Comparison of ENCODE assay signal across 19 cellular contexts in the genomic region with DNA sequence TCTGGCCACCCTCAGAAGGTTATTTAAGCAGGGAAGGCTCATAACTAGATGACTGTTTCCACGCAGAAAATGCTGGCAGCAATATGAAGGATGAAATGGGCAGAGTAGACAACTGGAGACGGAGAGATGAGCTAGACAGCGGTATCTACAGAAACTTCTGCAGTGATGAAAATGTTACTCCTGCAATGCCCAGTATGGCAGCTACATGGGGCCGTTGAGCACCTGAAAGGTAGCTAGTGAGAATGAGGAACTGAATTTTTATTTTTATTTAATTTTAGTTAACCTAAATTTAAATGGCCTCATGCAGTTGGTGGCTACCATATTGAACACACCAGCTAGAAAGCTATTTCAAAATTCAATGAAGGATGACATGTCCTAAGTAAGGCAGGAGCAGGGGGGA. TPM values are rescaled to one million over a fixed set of nuclear protein-coding genes. Genes with fewer than 3 reads are reported as not detected.
DNase-seq lines count a peak whose midpoint lies in the region; ATAC-seq, FAIRE-seq and TF ChIP-seq lines count a peak whose summit lies in the region.
"Had no signal": no experiment of that assay in that cellular context is flagged by ENCODE, and none has a peak within 500 bp of the region (broad histone marks: within the 10 kb centered on the region; RNA-seq: fewer than 3 reads in every experiment).

No MANE protein-coding gene starts in this region.

- peak; percentile 53 for TF ChIP-seq CTCF in BE2C (IDR thresholded peaks at IDR 0.05; ENCODE audit: low read depth, low read length)
- peak in 2 of 3 experiments; percentile 32 to 65; a peak in 3 of 6 replicates for TF ChIP-seq CTCF in HCT116 (IDR thresholded peaks at IDR 0.05 in 2 of 3, conservative IDR thresholded peaks at IDR 0.05 in 1 of 3; ENCODE audit: borderline replicate concordance in 1 of 3, insufficient read depth in 1 of 3, low read depth in 2 of 3, low read length in 2 of 3)
- peak; percentile 42 for TF ChIP-seq CTCF in astrocyte of the spinal cord (IDR thresholded peaks at IDR 0.05; ENCODE audit: low read depth, low read length)
- peak; percentile 19 to 33 (median 31) for TF ChIP-seq CTCF in keratinocyte (optimal IDR thresholded peaks at IDR 0.05 in 1 of 3, IDR thresholded peaks at IDR 0.05 in 1 of 3, conservative IDR thresholded peaks at IDR 0.05 in 1 of 3; ENCODE audit: extremely low read depth in 1 of 3, insufficient read depth in 2 of 3, low read length in 3 of 3)

- no peaks in the 10 kb centered on the region for H3K36me3 ChIP-seq in BE2C
- H3K36me3 ChIP-seq in HCT116 (ENCODE audit: control insufficient read depth in 1 of 2, insufficient read depth in 2 of 2, low read length in 2 of 2) = no peaks in the 10 kb centered on the region
- H3K36me3 ChIP-seq in keratinocyte (ENCODE audit: control insufficient read depth in 2 of 2, extremely low read depth in 1 of 2, insufficient read depth in 2 of 2, low read length in 2 of 2) = no peaks in the 10 kb centered on the region
- H3K36me3 ChIP-seq in neuronal stem cell (replicated peaks in 1 of 2; ENCODE audit: control insufficient read depth in 2 of 2, insufficient read depth in 2 of 2, low read length in 2 of 2) = peaks cover 2 to 69% of the 10 kb centered on the region in 2 donors

- H4K8ac ChIP-seq in neuronal stem cell (ENCODE audit: low read depth, low read length) = no peak overlapping the region

- H3K4ac ChIP-seq in neuronal stem cell (ENCODE audit: low read length) = no peak overlapping the region

- peaks cover 4% of the 10 kb centered on the region for H3K79me1 ChIP-seq in neuronal stem cell (ENCODE audit: low read depth, low read length)

- ATAC-seq in HCT116 (peak; percentile 62; the same call in 1 of the 2 replicates), HG03520 (IDR thresholded peaks at IDR 0.05; ENCODE audit: unreplicated experiment) (no peak)
- ATAC-seq: left lobe of liver had no signal

- WGBS in neuronal stem cell (ENCODE audit: extremely low coverage in 2 of 2, insufficient read length in 2 of 2, insufficient replicate concordance in 1 of 2), 2 donors = no CpG with 5 or more reads among the region's 4 CpGs

- no peak overlapping the region for H3K27ac ChIP-seq in HCT116 (ENCODE audit: low read depth, low read length)
- no peak overlapping the region for H3K27ac ChIP-seq in keratinocyte (ENCODE audit: control insufficient read depth, insufficient read depth, low read length)
- no peak overlapping the region for H3K27ac ChIP-seq in neuronal stem cell (replicated peaks; ENCODE audit: low read length)
- H3K27ac ChIP-seq: VCaP had no signal

- H3K4me3 ChIP-seq in BE2C (ENCODE audit: low read depth, low read length) (no peak overlapping the region), HCT116 (replicated peaks in 1 of 2; ENCODE audit: low read depth in 1 of 2, low read length in 2 of 2) (no peak overlapping the region), astrocyte of the spinal cord (ENCODE audit: low read depth, low read length) (no peak overlapping the region), keratinocyte (ENCODE audit: control insufficient read depth in 2 of 3, extremely low read depth in 1 of 3, insufficient read depth in 2 of 3, low read depth in 1 of 3, low read length in 3 of 3) (no peak overlapping the region), neuronal stem cell (ENCODE audit: low read length in 2 of 2) (no peak overlapping the region)

- no peak overlapping the region for H2AFZ ChIP-seq in HCT116 (ENCODE audit: low read depth, low read length, poor library complexity, severe bottlenecking)
- H2AFZ ChIP-seq in keratinocyte (ENCODE audit: control insufficient read depth, low read length) = no peak overlapping the region
- no peak overlapping the region for H2AFZ ChIP-seq in neuronal stem cell (ENCODE audit: low read length)

- H2BK5ac ChIP-seq in neuronal stem cell (ENCODE audit: low read length) = no peak overlapping the region

- H3K23ac ChIP-seq in neuronal stem cell (ENCODE audit: low read depth, low read length, poor library complexity) = no peak overlapping the region

- no peaks in the 10 kb centered on the region for H4K20me1 ChIP-seq in HCT116 (ENCODE audit: insufficient read depth)
- no peaks in the 10 kb centered on the region for H4K20me1 ChIP-seq in keratinocyte (ENCODE audit: control insufficient read depth, extremely low read depth, insufficient read depth, low read length)

- H4K91ac ChIP-seq in neuronal stem cell (ENCODE audit: low read depth, low read length, poor library complexity) = no peak overlapping the region

- RAD21 ChIA-PET in HCT116 (lab: Charles Lee; ENCODE audit: low non-redundant PET in 1 of 2, low total read pairs in 2 of 2, uncharacterized antibody in 2 of 2, unreplicated experiment in 2 of 2) = no interaction called here

- H3K18ac ChIP-seq in neuronal stem cell (ENCODE audit: low read length) = no peak overlapping the region

- no TSS peak for BruUV-seq in HCT116 (replicated peaks; lab: Mats Ljungman, UMichigan)

- FAIRE-seq in keratinocyte (lab: Jason Lieb, UNC) = no peak
- FAIRE-seq: GM18507, RCC 7860 had no signal

- in situ Hi-C loops in astrocyte of the spinal cord (cut with HindIII; ENCODE audit: low sequenced_read_pairs) = no loop called here

- H2AK5ac ChIP-seq in neuronal stem cell (ENCODE audit: low read depth, low read length) = no peak overlapping the region

- CTCF ChIA-PET in HCT116 (lab: Charles Lee) = interaction anchor here (0.7 to 1.0 kb wide), 6 partner anchors 9 to 145 kb away, joined by 3 to 4 read pairs (median 4); no protein-coding TSS in a partner anchor

- H3K4me2 ChIP-seq in HCT116 (ENCODE audit: low read length) (no peak overlapping the region), keratinocyte (ENCODE audit: control insufficient read depth, extremely low read depth, insufficient read depth, low read depth, low read length) (no peak overlapping the region), neuronal stem cell (ENCODE audit: insufficient read depth, low read length, poor library complexity, severe bottlenecking) (no peak overlapping the region)

- no peak overlapping the region for H2BK120ac ChIP-seq in neuronal stem cell (ENCODE audit: low read depth, low read length)

- H3K9me1 ChIP-seq in keratinocyte (ENCODE audit: control insufficient read depth, extremely low read depth, insufficient read depth, low read length) = no peaks in the 10 kb centered on the region

- H3K4me1 ChIP-seq in BE2C (peaks cover 16% of the 10 kb centered on the region), HCT116 (ENCODE audit: control insufficient read depth in 1 of 2, insufficient read depth in 2 of 2, low read length in 2 of 2) (peaks cover 0 to 4% of the 10 kb centered on the region in 2 experiments; a peak in 1 of 4 replicates), keratinocyte (ENCODE audit: control insufficient read depth, extremely low read depth, insufficient read depth, low read length) (peaks cover 4% of the 10 kb centered on the region), neuronal stem cell (ENCODE audit: control insufficient read depth in 2 of 2, insufficient read depth in 1 of 2, low read depth in 1 of 2, low read length in 2 of 2) (peaks cover 3 to 5% of the 10 kb centered on the region in 2 donors)

- DNase-seq in BE2C (no peak), HCT116 (ENCODE audit: low read depth, low spot score) (no peak), astrocyte of the spinal cord (ENCODE audit: low read depth, low spot score) (no peak), keratinocyte (ENCODE audit: low read depth, low spot score) (no peak), neuronal stem cell (ENCODE audit: low spot score) (no peak), retina (no peak), germinal center (ENCODE audit: low spot score) (no peak)
- DNase-seq: activated effector memory CD4-positive, alpha-beta T cell treated with Interleukin-2 at 50 U/mL for 16 hours; Calu3; dermis blood vessel endothelial cell; naive B cell; NCI-H2029; NCI-H526; SW 1271 had no signal

- TF ChIP-seq RAD21 in HCT116 (IDR thresholded peaks at IDR 0.05; ENCODE audit: low read depth) = peak; percentile 21; the same call in 1 of the 2 replicates

- POLR2A ChIA-PET in HCT116 (lab: Charles Lee) = no interaction called here

- no peak overlapping the region for H2BK15ac ChIP-seq in neuronal stem cell (ENCODE audit: low read length)

- H3K9me2 ChIP-seq in HCT116 (ENCODE audit: insufficient read depth) = no peaks in the 10 kb centered on the region

- no peak overlapping the region for H3K14ac ChIP-seq in neuronal stem cell (ENCODE audit: low read length)

- H3K79me2 ChIP-seq in HCT116 (ENCODE audit: insufficient read depth, low read length) = no peaks in the 10 kb centered on the region
- no peaks in the 10 kb centered on the region for H3K79me2 ChIP-seq in keratinocyte (ENCODE audit: control insufficient read depth, insufficient read depth, low read length)

- no peaks in the 10 kb centered on the region for H3K27me3 ChIP-seq in BE2C
- H3K27me3 ChIP-seq in HCT116 (ENCODE audit: insufficient read depth, low read length) = no peaks in the 10 kb centered on the region
- H3K27me3 ChIP-seq in keratinocyte (ENCODE audit: control insufficient read depth, extremely low read depth, insufficient read depth, low read length) = no peaks in the 10 kb centered on the region
- H3K27me3 ChIP-seq in neuronal stem cell (ENCODE audit: control insufficient read depth in 3 of 3, insufficient read depth in 3 of 3, low read depth in 1 of 3, low read length in 3 of 3) = no peaks in the 10 kb centered on the region

- no peak overlapping the region for H2BK12ac ChIP-seq in neuronal stem cell (ENCODE audit: low read length)

- intact Hi-C loops in HCT116 (cut with micrococcal nuclease) = no loop called here

- TF ChIP-seq POLR2A in HCT116 (IDR thresholded peaks at IDR 0.05; ENCODE audit: borderline replicate concordance, extremely low read depth, insufficient read depth, insufficient read length) = no peak

- H3K9ac ChIP-seq in HCT116 (ENCODE audit: low read length) (no peak overlapping the region), keratinocyte (ENCODE audit: control insufficient read depth, extremely low read depth, insufficient read depth, low read length) (no peak overlapping the region), neuronal stem cell (ENCODE audit: low read depth, low read length, poor library complexity) (no peak overlapping the region)

- H3K9me3 ChIP-seq in BE2C = no peaks in the 10 kb centered on the region
- H3K9me3 ChIP-seq in HCT116 (ENCODE audit: control insufficient read depth in 1 of 2, insufficient read depth in 1 of 2, low read depth in 1 of 2, low read length in 2 of 2) = no peaks in the 10 kb centered on the region
- H3K9me3 ChIP-seq in keratinocyte (ENCODE audit: control insufficient read depth, low read depth, low read length) = no peaks in the 10 kb centered on the region
- peaks cover 2 to 19% of the 10 kb centered on the region in 2 donors for H3K9me3 ChIP-seq in neuronal stem cell (replicated peaks in 1 of 2; ENCODE audit: control insufficient read depth in 2 of 2, insufficient read depth in 1 of 2, low read depth in 1 of 2, low read length in 2 of 2)

- dilution Hi-C loops in keratinocyte (cut with MboI; ENCODE audit: extremely low pct_ligation_motif_present, low sequenced_read_pairs) = no loop called here

RNA-seq across cellular contexts. Expression of gene SIPA1L2, which starts 27.3 kb away (rescaled TPM):
- polyA plus RNA-seq in BE2C (2012; ENCODE audit: insufficient read depth, insufficient read length, low read depth) = 17.0 TPM
- 12.5 TPM for total RNA-seq in HCT116 (2021; ENCODE audit: unreplicated experiment)
- polyA plus RNA-seq in HCT116 (2012) = 11.6 and 12.1 TPM in 2 replicates
- polyA plus RNA-seq in keratinocyte = 1.7 to 3.1 TPM (median 2.1 TPM) in 3 replicates
- polyA plus RNA-seq in keratinocyte (2011; ENCODE audit: low read depth) = 7.3 TPM
- 1.3 and 1.8 TPM in 2 replicates for polyA plus RNA-seq in keratinocyte (2011; cell fraction: cytosol; rRNA removed)
- 9.6 and 12.1 TPM in 2 replicates for polyA plus RNA-seq in keratinocyte (2011; cell fraction: nucleus; rRNA removed)
- polyA plus RNA-seq in keratinocyte (2012; ENCODE audit: low replicate concordance) = 1.1 and 4.5 TPM in 2 replicates
- 1.8 to 7.2 TPM (median 3.5 TPM) in 3 replicates for polyA minus RNA-seq in keratinocyte
- 2.1 TPM for polyA minus RNA-seq in keratinocyte (2011; cell fraction: cytosol; rRNA and poly(A)+ RNA removed)
- 6.5 and 7.5 TPM in 2 replicates for polyA minus RNA-seq in keratinocyte (2011; cell fraction: nucleus; rRNA and poly(A)+ RNA removed)
- 25.7 TPM for polyA plus RNA-seq in neuronal stem cell (2013, experiment 1 of 2)
- polyA plus RNA-seq in neuronal stem cell (2013, experiment 2 of 2) = 25.1 TPM
